Comparison of ENCODE assay signal across 8 cellular contexts in the genomic region with DNA sequence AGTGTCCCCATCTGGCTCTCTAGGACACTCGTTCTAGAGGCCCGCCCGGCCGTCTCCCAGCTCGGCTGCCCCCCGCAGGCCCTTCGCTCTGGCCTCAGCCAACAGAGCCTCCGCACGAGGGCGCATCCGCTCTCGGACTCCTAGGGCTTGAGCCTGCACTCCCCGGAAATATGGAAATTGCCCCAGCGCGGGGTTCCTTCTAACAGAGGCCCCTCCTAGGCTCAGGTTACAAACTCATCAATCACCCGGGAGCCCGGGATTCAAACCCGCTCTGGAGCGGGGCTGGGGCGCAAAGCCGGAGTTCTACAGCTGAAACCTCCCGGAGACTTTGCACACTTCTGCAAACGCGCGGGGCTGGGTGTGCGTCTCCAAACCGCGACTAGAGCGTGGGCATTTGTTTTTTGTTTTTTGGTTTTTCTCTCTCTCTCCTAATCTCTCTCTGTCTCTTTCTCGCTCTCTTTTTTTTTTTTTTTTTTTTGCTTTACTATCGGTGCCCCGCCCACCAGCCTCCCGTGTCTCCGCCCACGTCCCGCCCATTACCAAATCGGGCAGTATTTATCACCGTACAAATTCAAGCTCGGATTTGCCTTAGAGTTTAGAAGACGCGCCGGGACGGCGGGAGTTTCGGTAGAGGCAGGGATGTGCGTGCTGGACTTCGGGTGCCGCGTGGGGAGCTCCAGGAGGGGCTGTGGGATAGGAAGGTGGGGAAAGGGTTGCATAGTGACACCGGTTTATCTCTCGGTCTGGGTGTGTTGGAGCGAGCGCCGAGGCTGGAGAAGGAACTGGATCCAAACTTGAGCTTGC. TPM values are rescaled to one million over a fixed set of nuclear protein-coding genes. Genes with fewer than 3 reads are reported as not detected.
DNase-seq lines count a peak whose midpoint lies in the region; ATAC-seq, FAIRE-seq and TF ChIP-seq lines count a peak whose summit lies in the region.

No MANE protein-coding gene starts in this region.

- CTCF ChIA-PET in A673 (lab: Charles Lee) = interaction anchor here (0.7 to 0.9 kb wide), 4 partner anchors 9 to 533 kb away, joined by 3 to 11 read pairs (median 8); partner anchors contain the start of gene FOXC2

- intact Hi-C loops in A673 (cut with micrococcal nuclease; ENCODE audit: unreplicated experiment) = loop anchor here (10.0 kb wide), 1 partner anchor 299 kb away; no protein-coding TSS in a partner anchor
- intact Hi-C loops in sciatic nerve (cut with DNase I) = loop anchor here (10.0 kb wide), 1 partner anchor 179 kb away; no protein-coding TSS in a partner anchor

- peak; percentile 79 for FAIRE-seq in RCC 7860 (lab: Jason Lieb, UNC)

- H3K4me3 ChIP-seq in A673 (ENCODE audit: low read depth, low read length, poor library complexity, severe bottlenecking) = peak overlapping the region; percentile 54
- peak overlapping the region; percentile 78 for H3K4me3 ChIP-seq in astrocyte of the spinal cord (ENCODE audit: low read depth, low read length)
- peak overlapping the region; percentile 28; the same call in 1 of the 2 replicates for H3K4me3 ChIP-seq in iPS DF 6.9 (ENCODE audit: low read length)

- TF ChIP-seq CTCF in A673 (conservative IDR thresholded peaks at IDR 0.05; ENCODE audit: low read depth, low read length) (peak; percentile 80), GM20000 (IDR thresholded peaks at IDR 0.05; ENCODE audit: extremely low read depth, missing control alignments) (peak; percentile 68), astrocyte of the spinal cord (IDR thresholded peaks at IDR 0.05; ENCODE audit: low read depth, low read length) (peak; percentile 79)

- H3K27ac ChIP-seq in A673 (ENCODE audit: low read depth, low read length, poor library complexity, severe bottlenecking) (no peak overlapping the region), iPS DF 6.9 (ENCODE audit: low read length) (no peak overlapping the region)

- POLR2A ChIA-PET in A673 (lab: Charles Lee; ENCODE audit: low non-redundant PET) = interaction anchor here (0.5 to 0.6 kb wide), 2 partner anchors 82 to 742 kb away, joined by 5 read pairs; no protein-coding TSS in a partner anchor

- BruUV-seq in A673 (replicated peaks; lab: Mats Ljungman, UMichigan) = no TSS peak

- DNase-seq in A673 (ENCODE audit: low spot score) (peak; percentile 93), GM20000 (ENCODE audit: low spot score) (peak; percentile 80), RCC 7860 (ENCODE audit: low spot score) (peak; percentile 88), astrocyte of the spinal cord (ENCODE audit: low read depth, low spot score) (peak; percentile 99), iPS DF 6.9 (ENCODE audit: low read depth, low spot score) (no peak), sciatic nerve (ENCODE audit: low spot score) (peak; percentile 91), amniotic stem cell (lab: John Stamatoyannopoulos, UW) (no peak)

- H3K27me3 ChIP-seq in A673 (replicated peaks; ENCODE audit: insufficient read depth, low read depth, low read length, poor library complexity) (peaks cover 3% of the 10 kb centered on the region), iPS DF 6.9 (ENCODE audit: control insufficient read depth, insufficient read depth, low read length) (peaks cover 87% of the 10 kb centered on the region)

- H3K4me1 ChIP-seq in A673 (ENCODE audit: insufficient read depth, low read length, poor library complexity, severe bottlenecking) = peaks cover 17% of the 10 kb centered on the region
- H3K4me1 ChIP-seq in iPS DF 6.9 (ENCODE audit: control insufficient read depth, insufficient read depth, low read length) = peaks cover 10% of the 10 kb centered on the region

- H3K9me3 ChIP-seq in A673 (ENCODE audit: low read depth, low read length, poor library complexity, severe bottlenecking) (no peaks in the 10 kb centered on the region), iPS DF 6.9 (ENCODE audit: control insufficient read depth, insufficient read depth, low read length) (no peaks in the 10 kb centered on the region)

- in situ Hi-C loops in astrocyte of the spinal cord (cut with HindIII; ENCODE audit: low sequenced_read_pairs) = no loop called here

- no peaks in the 10 kb centered on the region for H3K36me3 ChIP-seq in A673 (ENCODE audit: insufficient read depth, low read length, poor library complexity, severe bottlenecking)
- no peaks in the 10 kb centered on the region for H3K36me3 ChIP-seq in iPS DF 6.9 (ENCODE audit: control insufficient read depth, insufficient read depth, low read length)

- WGBS in iPS DF 6.9 (ENCODE audit: insufficient coverage, insufficient read length) = no CpG with 5 or more reads among the region's 54 CpGs

- peak; percentile 88 for ATAC-seq in sciatic nerve
- ATAC-seq in HG02884 (IDR thresholded peaks at IDR 0.05; ENCODE audit: unreplicated experiment) = no peak

RNA-seq across cellular contexts. Expression of gene FOXL1, which starts 2.4 kb away (rescaled TPM):
- 0.13 and 0.20 TPM in 2 replicates for total RNA-seq in A673 (2021)
- total RNA-seq in sciatic nerve = 7.5 TPM

RNA-seq across cellular contexts. Expression of gene FOXC2, which starts 9.3 kb away (rescaled TPM):
- total RNA-seq in A673 (2021) (0.13 and 0.34 TPM in 2 replicates), sciatic nerve (20.0 TPM)

RNA-seq across cellular contexts. Expression of gene MTHFSD, which starts 20.9 kb away (rescaled TPM):
- total RNA-seq in A673 (2021) (26.5 and 27.5 TPM in 2 replicates), sciatic nerve (19.2 TPM)

Comparison
In these comparisons a context has a peak if more than half of its experiments do, and no peak if none do; other contexts are left out.
1. DNase-seq: peak in A673 (single experiment), GM20000 (single experiment), RCC 7860 (single experiment), astrocyte of the spinal cord (single experiment) and sciatic nerve (single experiment); none in iPS DF 6.9 (single experiment) and amniotic stem cell (single experiment).
2. H3K4me3 ChIP-seq: peak in every context shown above with its lines; median percentile 78 in astrocyte of the spinal cord; 54 in A673; 28 in iPS DF 6.9.
3. RNA of gene FOXC2, which starts 9.3 kb away (total RNA-seq): 20.0 TPM in sciatic nerve (single experiment); 0.13 to 0.34 TPM in A673; every median in the first group is over 10 times any median in the second.
4. Peak in every context shown above with its lines, with median percentiles within 50 percentile points of each other: CTCF ChIP-seq.